Comparison of ENCODE assay signal across 18 cellular contexts in the genomic region with DNA sequence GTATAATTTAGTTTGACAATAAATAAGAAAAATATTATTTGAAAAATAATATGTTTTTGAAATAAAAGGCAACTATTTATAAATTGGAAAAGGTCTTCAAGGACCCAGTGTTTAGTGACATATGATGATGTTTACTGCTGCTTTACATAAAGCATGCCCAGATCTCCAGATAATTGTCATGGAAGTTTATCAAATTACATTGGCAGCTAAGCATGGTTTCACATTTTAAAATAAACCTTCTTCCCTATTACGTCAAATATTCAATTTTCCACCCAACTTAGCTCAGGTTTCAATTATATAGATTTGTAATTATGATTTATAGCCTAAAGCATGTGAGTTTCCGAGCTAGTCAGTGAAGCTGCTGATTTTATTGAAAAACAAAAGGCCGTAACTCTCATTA.
A peak's percentile ranks its signal among the peaks of the same experiment; 100 is the strongest.
DNase-seq lines count a peak whose midpoint lies in the region; ATAC-seq and TF ChIP-seq lines count a peak whose summit lies in the region.
"Had no signal": no experiment of that assay in that cellular context is flagged by ENCODE, and none has a peak within 500 bp of the region (broad histone marks: within the 10 kb centered on the region; RNA-seq: fewer than 3 reads in every experiment).

No MANE protein-coding gene starts in this region.

- H3K27ac Mint-ChIP-seq in natural killer cell treated with Interleukin-12 subunit alpha and Interleukin-12 subunit beta and Interleukin-15 and Interleukin-18, amount 100 ng/mL, for 72 hours: no peak overlapping the region
- H3K27ac Mint-ChIP-seq: B cell; CD4-positive, alpha-beta T cell; CD8-positive, alpha-beta memory T cell had no signal

- no peaks in the 10 kb centered on the region for H3K27me3 ChIP-seq in esophagus squamous epithelium

- H3K9me3 ChIP-seq in esophagus squamous epithelium: no peaks in the 10 kb centered on the region
- H3K9me3 ChIP-seq: BLaER1 treated with 17β-estradiol and CSF1 and Interleukin-3, amounts not matched to agents 10 nM and 100 nM had no signal

- no peak overlapping the region for H3K27ac ChIP-seq in esophagus squamous epithelium
- H3K27ac ChIP-seq: BLaER1 treated with 17β-estradiol and CSF1 and Interleukin-3, amounts not matched to agents 10 nM and 100 nM had no signal

- H3K4me3 Mint-ChIP-seq in natural killer cell treated with Interleukin-12 subunit alpha and Interleukin-12 subunit beta and Interleukin-15 and Interleukin-18, amount 100 ng/mL, for 72 hours: no peak overlapping the region
- H3K4me3 Mint-ChIP-seq: B cell; CD14-positive monocyte; CD4-positive, alpha-beta T cell; CD8-positive, alpha-beta memory T cell had no signal

- no peak overlapping the region for H3K4me3 ChIP-seq in esophagus squamous epithelium
- H3K4me3 ChIP-seq: BLaER1 treated with 17β-estradiol and CSF1 and Interleukin-3, amounts not matched to agents 10 nM and 100 nM had no signal

- DNase-seq in NCI-H1048 (lab: John Stamatoyannopoulos, UW): peak; percentile 29
- DNase-seq in SK-N-DZ (ENCODE audit: low spot score): peak; percentile 90
- peak; percentile 1 for DNase-seq in left kidney (ENCODE audit: low read depth, low spot score)
- DNase-seq in esophagus squamous epithelium (lab: John Stamatoyannopoulos, UW): no peak
- no peak for DNase-seq in natural killer cell treated with Interleukin-12 subunit alpha and Interleukin-12 subunit beta and Interleukin-15 and Interleukin-18, amount 100 ng/mL, for 72 hours (ENCODE audit: low spot score)
- no peak for DNase-seq in sciatic nerve (ENCODE audit: low spot score)
- DNase-seq: CD4-positive, alpha-beta T cell; CD8-positive, alpha-beta memory T cell; DMS 273 treated with DMSO at 0.1 percent for 48 hours; DMS79; EL; GF-D8; GOT3; H7; HCEC 1CT had no signal

- H3K36me3 ChIP-seq in esophagus squamous epithelium: no peaks in the 10 kb centered on the region
- H3K36me3 ChIP-seq: BLaER1 treated with 17β-estradiol and CSF1 and Interleukin-3, amounts not matched to agents 10 nM and 100 nM had no signal

- H3K9me3 Mint-ChIP-seq in natural killer cell treated with Interleukin-12 subunit alpha and Interleukin-12 subunit beta and Interleukin-15 and Interleukin-18, amount 100 ng/mL, for 72 hours: peaks cover 5% of the 10 kb centered on the region
- H3K9me3 Mint-ChIP-seq: CD4-positive, alpha-beta T cell had no signal

- no peak for TF ChIP-seq POLR2A in esophagus squamous epithelium (IDR thresholded peaks at IDR 0.05)

- no peaks in the 10 kb centered on the region for H3K4me1 ChIP-seq in esophagus squamous epithelium
- H3K4me1 ChIP-seq: BLaER1 treated with 17β-estradiol and CSF1 and Interleukin-3, amounts not matched to agents 10 nM and 100 nM had no signal

- TF ChIP-seq CTCF in esophagus squamous epithelium (IDR thresholded peaks at IDR 0.05): no peak

- H3K36me3 Mint-ChIP-seq in natural killer cell treated with Interleukin-12 subunit alpha and Interleukin-12 subunit beta and Interleukin-15 and Interleukin-18, amount 100 ng/mL, for 72 hours: no peaks in the 10 kb centered on the region
- H3K36me3 Mint-ChIP-seq: CD14-positive monocyte; CD8-positive, alpha-beta memory T cell had no signal

- no peaks in the 10 kb centered on the region for H3K4me1 Mint-ChIP-seq in natural killer cell treated with Interleukin-12 subunit alpha and Interleukin-12 subunit beta and Interleukin-15 and Interleukin-18, amount 100 ng/mL, for 72 hours (ENCODE audit: low read depth in 2 of 2)
- H3K4me1 Mint-ChIP-seq: B cell; CD14-positive monocyte; CD8-positive, alpha-beta memory T cell had no signal

- no peaks in the 10 kb centered on the region for H3K27me3 Mint-ChIP-seq in natural killer cell treated with Interleukin-12 subunit alpha and Interleukin-12 subunit beta and Interleukin-15 and Interleukin-18, amount 100 ng/mL, for 72 hours
- H3K27me3 Mint-ChIP-seq: B cell; CD4-positive, alpha-beta T cell; CD8-positive, alpha-beta memory T cell had no signal

- intact Hi-C loops in esophagus squamous epithelium (cut with DNase I) (no loop called here), sciatic nerve (cut with DNase I) (no loop called here)

- 54 to 68% methylated on average over 3 of the region's 3 CpGs for WGBS in esophagus squamous epithelium, 2 donors

- ATAC-seq in natural killer cell treated with Interleukin-12 subunit alpha and Interleukin-12 subunit beta and Interleukin-15 and Interleukin-18, amount 100 ng/mL, for 72 hours: no peak
- ATAC-seq in sciatic nerve: no peak

Comparison
In these comparisons a context has a peak if more than half of its experiments do, and no peak if none do; other contexts are left out.
1. DNase-seq: peak in NCI-H1048 (single experiment), SK-N-DZ (single experiment) and left kidney (single experiment); none in esophagus squamous epithelium (single experiment), natural killer cell treated with Interleukin-12 subunit alpha and Interleukin-12 subunit beta and Interleukin-15 and Interleukin-18, amount 100 ng/mL, for 72 hours (single experiment) and sciatic nerve (single experiment).